ENCODE assay signal across 20 cellular contexts in the genomic region with DNA sequence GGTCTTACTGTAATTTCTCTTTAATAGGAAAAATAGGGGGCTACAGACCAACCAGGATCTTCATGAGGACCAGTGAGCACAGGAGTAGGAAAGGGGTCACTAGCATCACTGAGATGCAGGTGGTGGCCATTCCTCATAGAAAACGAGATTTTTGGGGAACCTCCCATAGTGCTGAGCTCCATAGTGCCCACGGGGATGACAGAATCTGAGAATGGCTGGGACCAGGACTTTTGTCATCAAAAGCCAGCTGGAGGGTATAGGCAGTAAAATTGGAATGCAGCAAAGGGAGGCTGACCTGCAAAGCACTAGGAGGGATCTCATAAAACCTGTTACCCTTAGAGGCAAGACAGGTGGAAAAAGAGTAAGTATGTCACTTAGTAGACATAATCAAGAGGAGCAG. TPM values are rescaled to one million over a fixed set of nuclear protein-coding genes. Genes with fewer than 3 reads are reported as not detected.
DNase-seq lines count a peak whose midpoint lies in the region; ATAC-seq, FAIRE-seq and TF ChIP-seq lines count a peak whose summit lies in the region.
"Had no signal": no experiment of that assay in that cellular context is flagged by ENCODE, and none has a peak within 500 bp of the region (broad histone marks: within the 10 kb centered on the region; RNA-seq: fewer than 3 reads in every experiment).

No MANE protein-coding gene starts in this region.

- H4K20me1 ChIP-seq in Loucy (ENCODE audit: insufficient read depth, low read length, poor library complexity, severe bottlenecking), result no peaks in the 10 kb centered on the region
- no peaks in the 10 kb centered on the region for H4K20me1 ChIP-seq in GM12878 (ENCODE audit: control insufficient read depth, insufficient read depth)

- in situ Hi-C loops in GM12878 (cut with MboI), result no loop called here

- SMC1A ChIA-PET in GM12878 (lab: Charles Lee; ENCODE audit: uncharacterized antibody, unreplicated experiment), result interaction anchor here (0.8 to 17.5 kb wide), 4 partner anchors 8 to 99 kb away, joined by 3 to 305 read pairs (median 4); no protein-coding TSS in a partner anchor

- peak overlapping the region; percentile 98 for H3K27ac Mint-ChIP-seq in activated T-cell treated with anti-CD3 and anti-CD28 coated beads, Interleukin-2, amount 50 U/mL, for 72 hours
- H3K27ac Mint-ChIP-seq in stimulated activated memory B cell treated with anti-CD40 and anti-IgM and Interleukin-4, amounts not matched to agents 10 μg/mL and 1 μg/mL and 100 μg/mL, for 72 hours, result peak overlapping the region; percentile 99

- no peaks in the 10 kb centered on the region for H3K9me3 Mint-ChIP-seq in activated T-cell treated with anti-CD3 and anti-CD28 coated beads, Interleukin-2, amount 50 U/mL, for 72 hours
- H3K9me3 Mint-ChIP-seq in stimulated activated memory B cell treated with anti-CD40 and anti-IgM and Interleukin-4, amounts not matched to agents 10 μg/mL and 1 μg/mL and 100 μg/mL, for 72 hours, result no peaks in the 10 kb centered on the region

- H3K4me3 Mint-ChIP-seq in activated T-cell treated with anti-CD3 and anti-CD28 coated beads, Interleukin-2, amount 50 U/mL, for 72 hours, result peak overlapping the region; percentile 68 to 88
- H3K4me3 Mint-ChIP-seq in stimulated activated memory B cell treated with anti-CD40 and anti-IgM and Interleukin-4, amounts not matched to agents 10 μg/mL and 1 μg/mL and 100 μg/mL, for 72 hours, result no peak overlapping the region

- H3K36me3 ChIP-seq in Loucy (ENCODE audit: insufficient read depth, low read length) (no peaks in the 10 kb centered on the region), GM12878 (ENCODE audit: control insufficient read depth in 2 of 2, insufficient read depth in 2 of 2, low read length in 1 of 2) (no peaks in the 10 kb centered on the region), upper lobe of left lung (no peaks in the 10 kb centered on the region)
- H3K36me3 ChIP-seq: colonic mucosa, SJCRH30, uterus had no signal

- H3K9ac ChIP-seq in Loucy (ENCODE audit: low read depth, low read length, poor library complexity, severe bottlenecking) (peak overlapping the region; percentile 67), GM12878 (ENCODE audit: control insufficient read depth, insufficient read depth, low read length) (no peak overlapping the region)

- peaks cover 79% of the 10 kb centered on the region for H3K4me1 Mint-ChIP-seq in activated T-cell treated with anti-CD3 and anti-CD28 coated beads, Interleukin-2, amount 50 U/mL, for 72 hours (ENCODE audit: low read depth)
- peaks cover 73% of the 10 kb centered on the region for H3K4me1 Mint-ChIP-seq in stimulated activated memory B cell treated with anti-CD40 and anti-IgM and Interleukin-4, amounts not matched to agents 10 μg/mL and 1 μg/mL and 100 μg/mL, for 72 hours

- 0% methylated on average over 2 of the region's 2 CpGs for WGBS in GM12878 (ENCODE audit: insufficient coverage, insufficient replicate concordance, low lambda C conversion rate, missing lambda C conversion rate)
- 60 to 68% methylated on average over 2 of the region's 2 CpGs for WGBS in upper lobe of left lung, 2 donors

- peaks cover 10 to 27% of the 10 kb centered on the region in 2 donors for H3K36me3 Mint-ChIP-seq in activated T-cell treated with anti-CD3 and anti-CD28 coated beads, Interleukin-2, amount 50 U/mL, for 72 hours (ENCODE audit: insufficient read depth in 2 of 2)
- H3K36me3 Mint-ChIP-seq in stimulated activated memory B cell treated with anti-CD40 and anti-IgM and Interleukin-4, amounts not matched to agents 10 μg/mL and 1 μg/mL and 100 μg/mL, for 72 hours, result peaks cover 13% of the 10 kb centered on the region

- no peak for ATAC-seq in activated T-cell treated with anti-CD3 and anti-CD28 coated beads, Interleukin-2, amount 50 U/mL, for 72 hours (replicated peaks in 1 of 2)
- no peak for ATAC-seq in GM12878
- ATAC-seq in stimulated activated memory B cell treated with anti-CD40 and anti-IgM and Interleukin-4, amounts not matched to agents 10 μg/mL and 1 μg/mL and 100 μg/mL, for 72 hours, result no peak
- ATAC-seq in upper lobe of left lung (ENCODE audit: low FRiP score in 2 of 2), result no peak
- ATAC-seq: body of pancreas, left cardiac atrium, mucosa of descending colon, right cardiac atrium had no signal

- POLR2A ChIA-PET in GM12878 (lab: Charles Lee), result interaction anchor here (0.7 to 4.2 kb wide), 4 partner anchors 12 to 817 kb away, joined by 3 to 14 read pairs (median 4); no protein-coding TSS in a partner anchor

- no TSS peak for BruUV-seq in GM12878 (replicated peaks; lab: Mats Ljungman, UMichigan)

- no peak overlapping the region for H3K27ac ChIP-seq in GM12878 (ENCODE audit: control insufficient read depth, insufficient read depth)
- H3K27ac ChIP-seq in upper lobe of left lung, result peak overlapping the region in 1 of 4 donors; percentile 79
- no peak overlapping the region for H3K27ac ChIP-seq in substantia nigra (ENCODE audit: low read depth, low read length, poor library complexity, severe bottlenecking)
- H3K27ac ChIP-seq: body of pancreas, colonic mucosa, SJCRH30 had no signal

- H3K27me3 ChIP-seq in Loucy (ENCODE audit: insufficient read depth, low read length, poor library complexity, severe bottlenecking), result no peaks in the 10 kb centered on the region
- H3K27me3 ChIP-seq in GM12878 (replicated peaks in 1 of 2; ENCODE audit: control insufficient read depth in 2 of 2, insufficient read depth in 2 of 2, low read length in 1 of 2), result no peaks in the 10 kb centered on the region
- H3K27me3 ChIP-seq in upper lobe of left lung, result no peaks in the 10 kb centered on the region
- H3K27me3 ChIP-seq: colonic mucosa, uterus had no signal

- no peaks in the 10 kb centered on the region for H3K9me3 ChIP-seq in Loucy (ENCODE audit: insufficient read depth, low read depth, low read length)
- H3K9me3 ChIP-seq in GM12878 (replicated peaks; ENCODE audit: control insufficient read depth, insufficient read depth, low read length), result no peaks in the 10 kb centered on the region
- no peaks in the 10 kb centered on the region for H3K9me3 ChIP-seq in upper lobe of left lung
- H3K9me3 ChIP-seq: body of pancreas, colonic mucosa, mucosa of descending colon, SJCRH30, uterus had no signal

- H3K9me2 ChIP-seq in Loucy (replicated peaks; ENCODE audit: low read depth, low read length), result no peaks in the 10 kb centered on the region

- TF ChIP-seq EP300 in GM12878 (IDR thresholded peaks at IDR 0.05; ENCODE audit: borderline replicate concordance in 1 of 2, control insufficient read depth in 1 of 2, low read depth in 2 of 2, low read length in 2 of 2) (no peak), upper lobe of left lung (IDR thresholded peaks at IDR 0.05) (no peak)

- H3K4me1 ChIP-seq in Loucy (ENCODE audit: insufficient read depth, low read length, poor library complexity, severe bottlenecking) (peaks cover 68% of the 10 kb centered on the region), GM12878 (ENCODE audit: control insufficient read depth, insufficient read depth, low read length) (peaks cover 22% of the 10 kb centered on the region), upper lobe of left lung (peaks cover 23 to 34% (median 28%) of the 10 kb centered on the region in 4 donors)
- H3K4me1 ChIP-seq: body of pancreas, colonic mucosa, uterus had no signal

- TF ChIP-seq POLR2A in GM12878 (IDR thresholded peaks at IDR 0.05; ENCODE audit: low read depth, low read length) (no peak), upper lobe of left lung (IDR thresholded peaks at IDR 0.05) (no peak)

- H3K79me2 ChIP-seq in Loucy (ENCODE audit: insufficient read depth, low read length), result peaks cover 32% of the 10 kb centered on the region
- peaks cover 35% of the 10 kb centered on the region for H3K79me2 ChIP-seq in GM12878 (ENCODE audit: control insufficient read depth, insufficient read depth, low read length)

- DNase-seq in activated T-cell treated with anti-CD3 and anti-CD28 coated beads, Interleukin-2, amount 50 U/mL, for 72 hours, result no peak
- DNase-seq in activated T-cell treated with anti-CD3 and anti-CD28 coated beads for 4 hours, result no peak
- DNase-seq in GM12878 (ENCODE audit: low read depth, low spot score), result no peak
- no peak for DNase-seq in upper lobe of left lung
- DNase-seq in NCI-H1092 (lab: John Stamatoyannopoulos, UW), result no peak
- DNase-seq in substantia nigra (lab: John Stamatoyannopoulos, UW), result no peak
- DNase-seq: activated effector memory CD4-positive, alpha-beta T cell treated with anti-CD3 and anti-CD28 coated beads, Interleukin-2, amount 50 U/mL, for 16 hours; body of pancreas; Calu3; colonic mucosa; foreskin fibroblast; left cardiac atrium; mucosa of descending colon; NCI-H2081; NCI-H524; right cardiac atrium; SJCRH30; uterus had no signal

- no peak for TF ChIP-seq RAD21 in GM12878 (IDR thresholded peaks at IDR 0.05; ENCODE audit: insufficient read depth, low read depth, low read length)

- H3K4me3 ChIP-seq in Loucy (ENCODE audit: low read length, poor library complexity, severe bottlenecking), result no peak overlapping the region
- no peak overlapping the region for H3K4me3 ChIP-seq in GM12878
- H3K4me3 ChIP-seq in upper lobe of left lung, result no peak overlapping the region
- H3K4me3 ChIP-seq: body of pancreas, colonic mucosa, mucosa of descending colon, SJCRH30, uterus had no signal

- no peaks in the 10 kb centered on the region for H3K27me3 Mint-ChIP-seq in activated T-cell treated with anti-CD3 and anti-CD28 coated beads, Interleukin-2, amount 50 U/mL, for 72 hours (ENCODE audit: low read depth)
- no peaks in the 10 kb centered on the region for H3K27me3 Mint-ChIP-seq in stimulated activated memory B cell treated with anti-CD40 and anti-IgM and Interleukin-4, amounts not matched to agents 10 μg/mL and 1 μg/mL and 100 μg/mL, for 72 hours

- H3F3A ChIP-seq in Loucy (ENCODE audit: low read depth), result peaks cover 12% of the 10 kb centered on the region

- RAD21 ChIA-PET in GM12878 (lab: Charles Lee; ENCODE audit: unreplicated experiment), result interaction anchor here (2.2 kb wide), 1 partner anchor 99 kb away, joined by 6 read pairs; no protein-coding TSS in a partner anchor

- CTCF ChIA-PET in GM12878 (lab: Yijun Ruan, JAX), result interaction anchor here (0.9 to 15.8 kb wide), 2 partner anchors 15 to 99 kb away, joined by 4 to 549 read pairs; no protein-coding TSS in a partner anchor

- intact Hi-C loops in GM12878 (cut with micrococcal nuclease; ENCODE audit: unreplicated experiment), result no loop called here

- no peak for FAIRE-seq in GM12878 (lab: Jason Lieb, UNC)

- H3K4me2 ChIP-seq in Loucy (ENCODE audit: low read depth, low read length, poor library complexity, severe bottlenecking) (no peak overlapping the region), GM12878 (ENCODE audit: control insufficient read depth, insufficient read depth) (no peak overlapping the region)

- TF ChIP-seq CTCF in Loucy (conservative IDR thresholded peaks at IDR 0.05; ENCODE audit: low read length) (no peak), GM12878 (IDR thresholded peaks at IDR 0.05 in 2 of 3, conservative IDR thresholded peaks at IDR 0.05 in 1 of 3; ENCODE audit: control insufficient read depth in 2 of 3, extremely low read depth in 1 of 3, insufficient read depth in 1 of 3, low read depth in 3 of 3, low read length in 3 of 3) (no peak), upper lobe of left lung (IDR thresholded peaks at IDR 0.05) (no peak)

- H2AFZ ChIP-seq in Loucy (ENCODE audit: low read length), result no peak overlapping the region
- H2AFZ ChIP-seq in GM12878 (ENCODE audit: control insufficient read depth, low read depth, low read length), result peak overlapping the region; percentile 15; the same call in 1 of the 2 replicates

RNA-seq across cellular contexts. Expression of gene CEACAM21, which starts 28.4 kb away (rescaled TPM):
- total RNA-seq in activated T-cell treated with anti-CD3 and anti-CD28 coated beads, Interleukin-2, amount 50 U/mL, for 72 hours, result 10 to 100 TPM; 38.4 to 41.7 TPM
- 11.6 and 13.1 TPM in 2 replicates for total RNA-seq in GM12878 (2013; cell fraction: nucleolus; rRNA removed)
- 4.6 and 7.0 TPM in 2 replicates for total RNA-seq in GM12878 (2014; rRNA removed)
- 5.4 and 7.2 TPM in 2 replicates for total RNA-seq in GM12878 (2014; rRNA removed; fragmentation: Illumina TruSeq; extraction: Trizol)
- 13.5 and 13.6 TPM in 2 replicates for total RNA-seq in GM12878 (2021)
- 5.9 TPM for polyA plus RNA-seq in GM12878 (2011; ENCODE audit: low read depth)
- 1.4 and 2.7 TPM in 2 replicates for polyA plus RNA-seq in GM12878 (2011; rRNA removed)
- polyA plus RNA-seq in GM12878 (2011; cell fraction: cytosol; rRNA removed), result 5.0 and 5.7 TPM in 2 replicates
- 6.1 and 7.6 TPM in 2 replicates for polyA plus RNA-seq in GM12878 (2011; cell fraction: nucleus; rRNA removed)
- polyA plus RNA-seq in GM12878 (2012), result 21.6 and 37.4 TPM in 2 replicates
- 5.0 and 9.0 TPM in 2 replicates for polyA plus RNA-seq in GM12878 (2014; fragmentation: Illumina TruSeq; extraction: Trizol)
- polyA plus RNA-seq in GM12878 (2014; fragmentation: Nextera tagmentation; extraction: Ambion mirVana), result 1 to 10 TPM in 1 of 2 experiments, under 1 TPM in 1; 0.87 to 1.0 TPM
- 10.0 and 12.4 TPM in 2 replicates for polyA plus RNA-seq in GM12878 (2014; rRNA removed)
- polyA plus RNA-seq in GM12878 (2016; fragmentation: Nextera tagmentation; extraction: Ambion mirVana), result 10 to 100 TPM; 12.1 to 12.5 TPM
- polyA minus RNA-seq in GM12878 (2011; rRNA and poly(A)+ RNA removed), result 1.5 and 5.0 TPM in 2 replicates
- 3.2 TPM in 1 of 2 replicates, not detected in the other for polyA minus RNA-seq in GM12878 (2011; cell fraction: cytosol; rRNA and poly(A)+ RNA removed)
- polyA minus RNA-seq in GM12878 (2011; cell fraction: nucleus; rRNA and poly(A)+ RNA removed), result 1.7 and 2.0 TPM in 2 replicates
- 10 to 100 TPM in 4 of 6 donors, 1 to 10 TPM in 2; 2.3 to 22.4 (median 16.3) TPM for total RNA-seq in upper lobe of left lung
- total RNA-seq: Calu3 had no signal
